Comparison of ENCODE assay signal across 21 cellular contexts in genomic region chr2:129768485-129769258, GRCh38.
DNase-seq lines count a peak whose midpoint lies in the region; ATAC-seq and TF ChIP-seq lines count a peak whose summit lies in the region.
"Had no signal": no experiment of that assay in that cellular context is flagged by ENCODE, and none has a peak within 500 bp of the region (broad histone marks: within the 10 kb centered on the region; RNA-seq: fewer than 3 reads in every experiment).

No MANE protein-coding gene starts in this region.

- H3K4me1 Mint-ChIP-seq in glutamatergic neuron (ENCODE audit: low read depth, unreplicated experiment) (peaks cover 5% of the 10 kb centered on the region), neural progenitor cell (peaks cover 32% of the 10 kb centered on the region)
- H3K4me1 Mint-ChIP-seq: IgD-negative memory B cell had no signal

- POLR2A ChIA-PET in GM10248 (lab: Yijun Ruan, JAX), result no interaction called here

- no peak overlapping the region for H3K4me2 ChIP-seq in neural progenitor cell

- H3K4me3 ChIP-seq in neural progenitor cell, result no peak overlapping the region

- H3F3A ChIP-seq in neural progenitor cell (ENCODE audit: low read depth), result no peaks in the 10 kb centered on the region

- intact Hi-C loops in cardiac septum (cut with DNase I), result no loop called here
- intact Hi-C loops in left cardiac atrium (cut with DNase I), result no loop called here

- no peak for TF ChIP-seq CTCF in glutamatergic neuron (IDR thresholded peaks at IDR 0.05; ENCODE audit: partially characterized antibody, unreplicated experiment)
- no peak for TF ChIP-seq CTCF in neural progenitor cell (IDR thresholded peaks at IDR 0.05)
- no peak for TF ChIP-seq CTCF in GM10248 (IDR thresholded peaks at IDR 0.05; ENCODE audit: control extremely low read depth, extremely low read depth, low read depth, missing control alignments)

- H3K9me3 Mint-ChIP-seq in glutamatergic neuron (ENCODE audit: unreplicated experiment), result peaks cover 2% of the 10 kb centered on the region
- no peaks in the 10 kb centered on the region for H3K9me3 Mint-ChIP-seq in neural progenitor cell

- H3K9ac ChIP-seq in neural progenitor cell, result no peak overlapping the region

- no peak overlapping the region for H2AFZ ChIP-seq in neural progenitor cell (replicated peaks)

- H3K9me3 ChIP-seq in neural progenitor cell (ENCODE audit: low read depth), result peaks cover 2% of the 10 kb centered on the region

- no peak for ATAC-seq in left cardiac atrium
- ATAC-seq: CD8-positive, alpha-beta T cell; HCT116; PC-3 had no signal

- CTCF ChIA-PET in GM10248 (lab: Yijun Ruan, JAX), result interaction anchor here (1.1 to 1.7 kb wide), 2 partner anchors 10 to 15 kb away, joined by 3 to 4 read pairs; no protein-coding TSS in a partner anchor

- peaks cover 8% of the 10 kb centered on the region for H3K4me1 ChIP-seq in neural progenitor cell

- no peaks in the 10 kb centered on the region for H4K20me1 ChIP-seq in neural progenitor cell (ENCODE audit: low read depth)

- H3K27ac Mint-ChIP-seq in glutamatergic neuron (ENCODE audit: unreplicated experiment), result peak overlapping the region; percentile 18
- peak overlapping the region; percentile 60 for H3K27ac Mint-ChIP-seq in neural progenitor cell
- H3K27ac Mint-ChIP-seq: CD8-positive, alpha-beta T cell; IgD-negative memory B cell had no signal

- peak; percentile 31 for DNase-seq in cardiac septum (ENCODE audit: low spot score)
- no peak for DNase-seq in left cardiac atrium
- no peak for DNase-seq in glutamatergic neuron
- no peak for DNase-seq in neural progenitor cell (ENCODE audit: low spot score)
- DNase-seq in GM03348 (ENCODE audit: low spot score), result no peak
- no peak for DNase-seq in DMS79 treated with DMSO at 0.1 percent for 48 hours (lab: John Stamatoyannopoulos, UW)
- DNase-seq in activated effector memory CD4-positive, alpha-beta T cell treated with anti-CD3 and anti-CD28 coated beads, Interleukin-2, amount 50 U/mL, for 16 hours, result no peak
- DNase-seq in GM10248 (ENCODE audit: extremely low spot score), result no peak
- DNase-seq: ACHN, C1 segment of cervical spinal cord, GOT3, NCI-H1105, NCI-H146, NCI-H2107, NCI-H446 treated with DMSO at 0.1 percent for 48 hours, NCI-H526 treated with DMSO at 0.1 percent for 48 hours, PC-3 had no signal

- no peaks in the 10 kb centered on the region for H3K36me3 Mint-ChIP-seq in glutamatergic neuron (ENCODE audit: unreplicated experiment)
- H3K36me3 Mint-ChIP-seq in neural progenitor cell, result no peaks in the 10 kb centered on the region
- H3K36me3 Mint-ChIP-seq: CD8-positive, alpha-beta T cell; IgD-negative memory B cell had no signal

- H3K4me3 Mint-ChIP-seq in glutamatergic neuron (ENCODE audit: unreplicated experiment) (no peak overlapping the region), neural progenitor cell (no peak overlapping the region)
- H3K4me3 Mint-ChIP-seq: CD8-positive, alpha-beta T cell; IgD-negative memory B cell had no signal

- H3K79me2 ChIP-seq in neural progenitor cell (ENCODE audit: low read depth), result no peaks in the 10 kb centered on the region

- H3K27me3 ChIP-seq in neural progenitor cell, result no peaks in the 10 kb centered on the region

- peaks cover 2% of the 10 kb centered on the region for H3K27me3 Mint-ChIP-seq in glutamatergic neuron (ENCODE audit: unreplicated experiment)
- H3K27me3 Mint-ChIP-seq in neural progenitor cell (ENCODE audit: insufficient read depth, low read depth), result peaks cover 3% of the 10 kb centered on the region

- no peaks in the 10 kb centered on the region for H3K36me3 ChIP-seq in neural progenitor cell

- H3K27ac ChIP-seq in neural progenitor cell, result no peak overlapping the region
- H3K27ac ChIP-seq: 22Rv1 had no signal
